Comparison of ENCODE assay signal across 36 cellular contexts in the genomic region with DNA sequence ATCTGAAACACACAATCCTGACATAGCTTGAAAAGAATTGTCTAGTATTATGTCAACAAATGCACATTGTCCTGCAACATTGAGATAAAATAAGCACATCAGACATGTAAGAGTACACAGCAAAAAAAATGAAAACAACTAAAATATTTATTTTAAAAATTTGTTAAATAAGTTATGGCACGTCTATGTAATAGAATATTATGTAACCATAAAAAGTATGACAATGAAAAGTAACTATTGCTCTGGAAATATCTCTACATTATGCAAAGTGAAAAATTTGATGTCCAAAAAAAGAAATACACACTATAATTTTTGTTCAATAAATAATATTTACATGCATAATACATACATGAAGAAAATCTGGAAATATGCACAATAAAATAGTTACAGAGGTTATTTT. TPM values are rescaled to one million over a fixed set of nuclear protein-coding genes. Genes with fewer than 3 reads are reported as not detected.
"Had no signal": no experiment of that assay in that cellular context is flagged by ENCODE, and none has a peak within 500 bp of the region (broad histone marks: within the 10 kb centered on the region; RNA-seq: fewer than 3 reads in every experiment).

No MANE protein-coding gene starts in this region.

- H3K36me3 Mint-ChIP-seq: activated CD8-positive, alpha-beta memory T cell treated with anti-CD3 and anti-CD28 coated beads, Interleukin-2, amount 10 ng/mL, durations not matched to agents 7 days and 5 days; activated naive CD8-positive, alpha-beta T cell treated with anti-CD3 and anti-CD28 coated beads for 36 hours; WTC11 had no signal

- H3K4me3 ChIP-seq: adrenal gland, body of pancreas, breast epithelium had no signal

- H3K27me3 Mint-ChIP-seq: activated CD4-positive, alpha-beta memory T cell treated with anti-CD3 and anti-CD28 coated beads, Interleukin-2, amount 10 ng/mL, durations not matched to agents 7 days and 5 days; activated CD8-positive, alpha-beta memory T cell treated with anti-CD3 and anti-CD28 coated beads, Interleukin-2, amount 10 ng/mL, durations not matched to agents 7 days and 5 days had no signal

- H3K9me3 Mint-ChIP-seq: activated CD4-positive, alpha-beta T cell treated with anti-CD3 and anti-CD28 coated beads, Interleukin-2, amount 10 ng/mL, durations not matched to agents 7 days and 5 days; activated T-helper 2 cell treated with anti-CD3 and anti-CD28 coated beads, Interferon-gamma antibody, Interleukin-2, Interleukin-4, amounts not matched to agents 10 μg/mL and 5 μg/mL and 100 μg/mL, durations not matched to agents 14 hours and 24 hours and 36 hours; T-helper 1 cell treated with Interleukin-12 subunit alpha and Interleukin-12 subunit beta and Interleukin-4 antibody, amounts not matched to agents 30 μg/mL and 1 μg/mL, for 36 hours; T-helper 2 cell treated with Interferon-gamma antibody and Interleukin-4, amounts not matched to agents 5 μg/mL and 100 μg/mL, for 36 hours had no signal

- H3K4me3 Mint-ChIP-seq: activated CD4-positive, alpha-beta memory T cell treated with anti-CD3 and anti-CD28 coated beads, Interleukin-2, amount 10 ng/mL, durations not matched to agents 7 days and 5 days; activated CD4-positive, alpha-beta T cell treated with anti-CD3 and anti-CD28 coated beads for 36 hours; activated CD4-positive, alpha-beta T cell treated with anti-CD3 and anti-CD28 coated beads, Interleukin-2, amount 10 ng/mL, durations not matched to agents 7 days and 5 days; activated CD8-positive, alpha-beta memory T cell treated with anti-CD3 and anti-CD28 coated beads, Interleukin-2, amount 10 ng/mL, durations not matched to agents 7 days and 5 days; activated CD8-positive, alpha-beta T cell treated with anti-CD3 and anti-CD28 coated beads, Interleukin-2, amount 10 ng/mL, durations not matched to agents 7 days and 5 days; activated naive CD8-positive, alpha-beta T cell treated with anti-CD3 and anti-CD28 coated beads for 36 hours; activated T-cell treated with anti-CD3 and anti-CD28 coated beads, Interleukin-2, amount 50 U/mL, for 24 hours; T-helper 1 cell treated with Interleukin-12 subunit alpha and Interleukin-12 subunit beta and Interleukin-4 antibody, amounts not matched to agents 30 μg/mL and 1 μg/mL, for 36 hours; T-helper 2 cell treated with Interferon-gamma antibody and Interleukin-4, amounts not matched to agents 5 μg/mL and 100 μg/mL, for 36 hours; WTC11 had no signal

- DNase-seq: activated CD4-positive, alpha-beta memory T cell treated with anti-CD3 and anti-CD28 coated beads, Interleukin-2, amount 10 ng/mL, durations not matched to agents 7 days and 5 days; activated CD4-positive, alpha-beta T cell treated with anti-CD3 and anti-CD28 coated beads for 1 hour; activated CD4-positive, alpha-beta T cell treated with anti-CD3 and anti-CD28 coated beads for 36 hours; activated CD4-positive, alpha-beta T cell treated with anti-CD3 and anti-CD28 coated beads for 48 hours; activated CD4-positive, alpha-beta T cell treated with anti-CD3 and anti-CD28 coated beads, Interleukin-2, amount 10 ng/mL, durations not matched to agents 7 days and 5 days; activated CD4-positive, alpha-beta T cell treated with anti-CD3 and anti-CD28 coated beads, Interleukin-2, amount 50 U/mL, for 48 hours; activated CD4-positive, CD25-positive, alpha-beta regulatory T cell; activated CD8-positive, alpha-beta memory T cell treated with anti-CD3 and anti-CD28 coated beads for 24 hours; activated CD8-positive, alpha-beta memory T cell treated with anti-CD3 and anti-CD28 coated beads, Interleukin-2, amount 10 ng/mL, durations not matched to agents 7 days and 5 days; activated CD8-positive, alpha-beta memory T cell treated with anti-CD3 and anti-CD28 coated beads, Interleukin-2, amount 50 U/mL, for 48 hours; activated CD8-positive, alpha-beta T cell treated with anti-CD3 and anti-CD28 coated beads, Interleukin-2, amount 10 ng/mL, durations not matched to agents 7 days and 5 days; activated effector memory CD4-positive, alpha-beta T cell treated with Interleukin-2 at 50 U/mL for 16 hours; activated gamma-delta T cell; activated naive CD4-positive, alpha-beta T cell treated with anti-CD3 and anti-CD28 coated beads, Interleukin-2, amount 50 U/mL, for 16 hours; activated naive CD4-positive, alpha-beta T cell treated with Interleukin-2 at 50 U/mL for 16 hours; activated naive CD8-positive, alpha-beta T cell treated with anti-CD3 and anti-CD28 coated beads for 36 hours; activated T-cell treated with anti-CD3 and anti-CD28 coated beads, Interleukin-2, amount 50 U/mL, for 24 hours; activated T-cell treated with anti-CD3 and anti-CD28 coated beads, Interleukin-2, amount 50 U/mL, for 48 hours; adrenal gland; amniotic stem cell; aorta; body of pancreas; brain microvascular endothelial cell; central memory CD4-positive, alpha-beta T cell; T-helper 1 cell; T-helper 2 cell; T-helper 9 cell; WERI-Rb-1 had no signal

- H3K27ac Mint-ChIP-seq: activated CD4-positive, alpha-beta memory T cell treated with anti-CD3 and anti-CD28 coated beads, Interleukin-2, amount 10 ng/mL, durations not matched to agents 7 days and 5 days; activated CD4-positive, alpha-beta T cell treated with anti-CD3 and anti-CD28 coated beads for 36 hours; activated CD4-positive, alpha-beta T cell treated with anti-CD3 and anti-CD28 coated beads, Interleukin-2, amount 10 ng/mL, durations not matched to agents 7 days and 5 days; activated CD8-positive, alpha-beta memory T cell treated with anti-CD3 and anti-CD28 coated beads, Interleukin-2, amount 10 ng/mL, durations not matched to agents 7 days and 5 days; activated CD8-positive, alpha-beta T cell treated with anti-CD3 and anti-CD28 coated beads, Interleukin-2, amount 10 ng/mL, durations not matched to agents 7 days and 5 days; activated naive CD4-positive, alpha-beta T cell treated with anti-CD3 and anti-CD28 coated beads, Interleukin-2, amount 50 U/mL, for 72 hours; activated naive CD8-positive, alpha-beta T cell treated with anti-CD3 and anti-CD28 coated beads for 36 hours; activated T-cell treated with anti-CD3 and anti-CD28 coated beads, Interleukin-2, amount 50 U/mL, for 24 hours; activated T-helper 2 cell treated with anti-CD3 and anti-CD28 coated beads, Interferon-gamma antibody, Interleukin-2, Interleukin-4, amounts not matched to agents 10 μg/mL and 5 μg/mL and 100 μg/mL, durations not matched to agents 14 hours and 24 hours and 36 hours; T-helper 1 cell treated with Interleukin-12 subunit alpha and Interleukin-12 subunit beta and Interleukin-4 antibody, amounts not matched to agents 30 μg/mL and 1 μg/mL, for 36 hours; T-helper 2 cell treated with Interferon-gamma antibody and Interleukin-4, amounts not matched to agents 5 μg/mL and 100 μg/mL, for 36 hours; WTC11 had no signal

- H3K27me3 ChIP-seq: adrenal gland, body of pancreas, brain microvascular endothelial cell, breast epithelium had no signal

- H3K9me3 ChIP-seq: adrenal gland, body of pancreas, breast epithelium had no signal

- H3K36me3 ChIP-seq: adrenal gland, brain microvascular endothelial cell, breast epithelium, WERI-Rb-1 had no signal

- H3K4me1 ChIP-seq: adrenal gland, body of pancreas, breast epithelium had no signal

- ATAC-seq: activated CD4-positive, alpha-beta T cell treated with anti-CD3 and anti-CD28 coated beads for 36 hours; activated CD4-positive, CD25-positive, alpha-beta regulatory T cell treated with anti-CD3 and anti-CD28 coated beads, Interleukin-2, amount 50 U/mL, for 24 hours; activated CD8-positive, alpha-beta memory T cell treated with anti-CD3 and anti-CD28 coated beads, Interleukin-2, amount 10 ng/mL, durations not matched to agents 7 days and 5 days; activated CD8-positive, alpha-beta T cell treated with anti-CD3 and anti-CD28 coated beads, Interleukin-2, amount 10 ng/mL, durations not matched to agents 7 days and 5 days; activated naive CD4-positive, alpha-beta T cell treated with anti-CD3 and anti-CD28 coated beads, Interleukin-2, amount 50 U/mL, for 72 hours; body of pancreas; WTC11 had no signal

- H3K27ac ChIP-seq: adrenal gland, body of pancreas, brain microvascular endothelial cell, breast epithelium, WERI-Rb-1 had no signal

- H3K4me1 Mint-ChIP-seq: activated CD4-positive, alpha-beta memory T cell treated with anti-CD3 and anti-CD28 coated beads, Interleukin-2, amount 10 ng/mL, durations not matched to agents 7 days and 5 days; activated CD4-positive, alpha-beta T cell treated with anti-CD3 and anti-CD28 coated beads for 36 hours; activated CD4-positive, alpha-beta T cell treated with anti-CD3 and anti-CD28 coated beads, Interleukin-2, amount 10 ng/mL, durations not matched to agents 7 days and 5 days; activated CD8-positive, alpha-beta memory T cell treated with anti-CD3 and anti-CD28 coated beads, Interleukin-2, amount 10 ng/mL, durations not matched to agents 7 days and 5 days; activated naive CD8-positive, alpha-beta T cell treated with anti-CD3 and anti-CD28 coated beads for 36 hours; WTC11 had no signal

- FAIRE-seq: astrocyte had no signal

RNA-seq across cellular contexts. Expression of gene ID4, which starts 9.3 kb away (rescaled TPM):
- total RNA-seq: activated CD4-positive, alpha-beta memory T cell treated with anti-CD3 and anti-CD28 coated beads, Interleukin-2, amount 10 ng/mL, durations not matched to agents 7 days and 5 days; activated CD4-positive, alpha-beta T cell treated with anti-CD3 and anti-CD28 coated beads for 36 hours; activated CD4-positive, alpha-beta T cell treated with anti-CD3 and anti-CD28 coated beads, Interleukin-2, amount 10 ng/mL, durations not matched to agents 7 days and 5 days; activated CD8-positive, alpha-beta memory T cell treated with anti-CD3 and anti-CD28 coated beads, Interleukin-2, amount 10 ng/mL, durations not matched to agents 7 days and 5 days; activated CD8-positive, alpha-beta T cell treated with anti-CD3 and anti-CD28 coated beads, Interleukin-2, amount 10 ng/mL, durations not matched to agents 7 days and 5 days; activated naive CD4-positive, alpha-beta T cell treated with anti-CD3 and anti-CD28 coated beads, Interleukin-2, amount 50 U/mL, for 72 hours; activated naive CD8-positive, alpha-beta T cell treated with anti-CD3 and anti-CD28 coated beads for 36 hours; activated T-helper 2 cell treated with anti-CD3 and anti-CD28 coated beads, Interferon-gamma antibody, Interleukin-2, Interleukin-4, amounts not matched to agents 10 μg/mL and 5 μg/mL and 100 μg/mL, durations not matched to agents 14 hours and 24 hours and 36 hours had no signal
